8 cellular contexts compared by ENCODE assay signal in genomic region chr9:98315551-98316060, GRCh38.
DNase-seq lines count a peak whose midpoint lies in the region; ATAC-seq, FAIRE-seq and TF ChIP-seq lines count a peak whose summit lies in the region.

No MANE protein-coding gene starts in this region.

- TF ChIP-seq CTCF in WI38 (IDR thresholded peaks at IDR 0.05; ENCODE audit: low read depth, low read length) = peak; percentile 93
- TF ChIP-seq CTCF in breast epithelium (IDR thresholded peaks at IDR 0.05) = peak; percentile 35 to 81 (median 78)
- peak; percentile 96 to 99 (median 98) for TF ChIP-seq CTCF in keratinocyte (optimal IDR thresholded peaks at IDR 0.05 in 1 of 3, IDR thresholded peaks at IDR 0.05 in 1 of 3, conservative IDR thresholded peaks at IDR 0.05 in 1 of 3; ENCODE audit: extremely low read depth in 1 of 3, insufficient read depth in 2 of 3, low read length in 3 of 3)

- peak; percentile 74 for DNase-seq in GM18507 (ENCODE audit: extremely low spot score, insufficient read length, low read depth)
- DNase-seq in NCI-H345 (lab: John Stamatoyannopoulos, UW) = peak; percentile 84
- peak; percentile 31 to 79 for DNase-seq in breast epithelium (ENCODE audit: low spot score in 2 of 2)
- no peak for DNase-seq in keratinocyte (ENCODE audit: low read depth, low spot score)
- DNase-seq in stimulated activated CD4-positive, alpha-beta T cell treated with anti-CD3 and anti-CD28 coated beads, Interleukin-1b, Interleukin-23, amount 100 ng/mL, for 24 hours (ENCODE audit: low read depth in 4 of 4, low spot score in 1 of 4) = peak; percentile 65 to 78 (median 68)
- no peak for DNase-seq in GF-D8 (lab: John Stamatoyannopoulos, UW)

- H3K9me3 ChIP-seq in breast epithelium = no peaks in the 10 kb centered on the region
- no peaks in the 10 kb centered on the region for H3K9me3 ChIP-seq in keratinocyte (ENCODE audit: control insufficient read depth, low read depth, low read length)

- no peak overlapping the region for H2AFZ ChIP-seq in keratinocyte (ENCODE audit: control insufficient read depth, low read length)

- dilution Hi-C loops in keratinocyte (cut with MboI; ENCODE audit: extremely low pct_ligation_motif_present, low sequenced_read_pairs) = no loop called here

- peak; percentile 70 for ATAC-seq in HG03175 (IDR thresholded peaks at IDR 0.05; ENCODE audit: unreplicated experiment)

- no peak for TF ChIP-seq POLR2A in breast epithelium (IDR thresholded peaks at IDR 0.05)

- H3K36me3 ChIP-seq in breast epithelium (no peaks in the 10 kb centered on the region), keratinocyte (ENCODE audit: control insufficient read depth in 2 of 2, extremely low read depth in 1 of 2, insufficient read depth in 2 of 2, low read length in 2 of 2) (no peaks in the 10 kb centered on the region)

- no peak overlapping the region for H3K4me2 ChIP-seq in keratinocyte (ENCODE audit: control insufficient read depth, extremely low read depth, insufficient read depth, low read depth, low read length)

- intact Hi-C loops in breast epithelium (cut with DNase I; ENCODE audit: low total_unique reads) = no loop called here

- no peaks in the 10 kb centered on the region for H3K9me1 ChIP-seq in keratinocyte (ENCODE audit: control insufficient read depth, extremely low read depth, insufficient read depth, low read length)

- H3K9ac ChIP-seq in keratinocyte (ENCODE audit: control insufficient read depth, extremely low read depth, insufficient read depth, low read length) = no peak overlapping the region

- H3K79me2 ChIP-seq in keratinocyte (ENCODE audit: control insufficient read depth, insufficient read depth, low read length) = no peaks in the 10 kb centered on the region

- no peaks in the 10 kb centered on the region for H3K27me3 ChIP-seq in breast epithelium
- no peaks in the 10 kb centered on the region for H3K27me3 ChIP-seq in keratinocyte (ENCODE audit: control insufficient read depth, extremely low read depth, insufficient read depth, low read length)

- H3K4me3 ChIP-seq in WI38 (ENCODE audit: low read depth, low read length) = no peak overlapping the region
- no peak overlapping the region for H3K4me3 ChIP-seq in breast epithelium
- no peak overlapping the region for H3K4me3 ChIP-seq in keratinocyte (ENCODE audit: control insufficient read depth in 2 of 3, extremely low read depth in 1 of 3, insufficient read depth in 2 of 3, low read depth in 1 of 3, low read length in 3 of 3)

- H3K27ac ChIP-seq in breast epithelium (no peak overlapping the region), keratinocyte (ENCODE audit: control insufficient read depth, insufficient read depth, low read length) (no peak overlapping the region)

- H4K20me1 ChIP-seq in keratinocyte (ENCODE audit: control insufficient read depth, extremely low read depth, insufficient read depth, low read length) = no peaks in the 10 kb centered on the region

- no peaks in the 10 kb centered on the region for H3K4me1 ChIP-seq in breast epithelium
- H3K4me1 ChIP-seq in keratinocyte (ENCODE audit: control insufficient read depth, extremely low read depth, insufficient read depth, low read length) = no peaks in the 10 kb centered on the region

- FAIRE-seq in GM18507 (lab: Jason Lieb, UNC) (peak; percentile 87), keratinocyte (lab: Jason Lieb, UNC) (no peak)

Comparison
In these comparisons a context has a peak if more than half of its experiments do, and no peak if none do; other contexts are left out.
1. DNase-seq: peak in GM18507 (single experiment), NCI-H345 (single experiment), breast epithelium (2 of 2) and stimulated activated CD4-positive, alpha-beta T cell treated with anti-CD3 and anti-CD28 coated beads, Interleukin-1b, Interleukin-23, amount 100 ng/mL, for 24 hours (4 of 4); none in keratinocyte (single experiment) and GF-D8 (single experiment).
2. Peak in every context shown above with its lines, with median percentiles within 50 percentile points of each other: CTCF ChIP-seq.